In genomic region chr18:35240664-35241522, GRCh38 we compare ENCODE assay signal across 1 cellular context.
TF ChIP-seq lines count a peak whose summit lies in the region.

TSS of gene ZNF397 (plus strand) at chr18:35241034. CDS start at chr18:35242471, 1,437 bp downstream.

TF ChIP-seq in HepG2, 621 proteins besides CTCF, POLR2A, EP300 and RAD21 (continued from another document and continues in another):
- TF ChIP-seq KDM5B (CRISPR knock-in tag; IDR thresholded peaks at IDR 0.05; ENCODE audit: borderline replicate concordance) (peak; percentile 77; the same call in 1 of the 2 replicates), ZNF563 (CRISPR knock-in tag; IDR thresholded peaks at IDR 0.05) (peak; percentile 82), RORA (CRISPR knock-in tag; IDR thresholded peaks at IDR 0.05) (no peak), STAT5B (CRISPR knock-in tag; IDR thresholded peaks at IDR 0.05) (no peak), RELA (CRISPR knock-in tag; IDR thresholded peaks at IDR 0.05) (no peak), SMAD3 (CRISPR knock-in tag; IDR thresholded peaks at IDR 0.05) (0 out of 2 replicates have a peak, but pooled peaks have one; percentile 52), CREM (IDR thresholded peaks at IDR 0.05) (peak; percentile 41), CREM (CRISPR knock-in tag; IDR thresholded peaks at IDR 0.05) (no peak), GATAD1 (CRISPR knock-in tag; IDR thresholded peaks at IDR 0.05) (peak; percentile 87), TERF1 (CRISPR knock-in tag; IDR thresholded peaks at IDR 0.05) (no peak), BRF2 (CRISPR knock-in tag; IDR thresholded peaks at IDR 0.05) (peak; percentile 65; the same call in 1 of the 2 replicates), ZNF704 (CRISPR knock-in tag; IDR thresholded peaks at IDR 0.05; ENCODE audit: borderline replicate concordance) (no peak), ZNF703 (CRISPR knock-in tag; IDR thresholded peaks at IDR 0.05; ENCODE audit: borderline replicate concordance) (no peak), RFX5 (IDR thresholded peaks at IDR 0.05; ENCODE audit: low read depth, low read length) (no peak), MYC (CRISPR knock-in tag; IDR thresholded peaks at IDR 0.05; ENCODE audit: borderline replicate concordance) (peak; percentile 65), ZFY (CRISPR knock-in tag; IDR thresholded peaks at IDR 0.05) (peak; percentile 82), ZNF446 (CRISPR knock-in tag; IDR thresholded peaks at IDR 0.05) (0 out of 2 replicates have a peak, but pooled peaks have one; percentile 63), DNMT1 (CRISPR knock-in tag; IDR thresholded peaks at IDR 0.05) (no peak), ZNF331 (CRISPR knock-in tag; IDR thresholded peaks at IDR 0.05) (peak; percentile 57; the same call in 1 of the 2 replicates), TCF7 (IDR thresholded peaks at IDR 0.05; ENCODE audit: low read depth) (no peak), ZNF567 (CRISPR knock-in tag; IDR thresholded peaks at IDR 0.05; ENCODE audit: borderline replicate concordance) (no peak), CHD4 (IDR thresholded peaks at IDR 0.05; ENCODE audit: borderline replicate concordance, low read length) (no peak), ZNF549 (CRISPR knock-in tag; IDR thresholded peaks at IDR 0.05) (0 out of 2 replicates have a peak, but pooled peaks have one; percentile 21), ARID2 (CRISPR knock-in tag; IDR thresholded peaks at IDR 0.05; ENCODE audit: borderline replicate concordance) (peak; percentile 42; the same call in 1 of the 2 replicates), KAT8 (CRISPR knock-in tag; IDR thresholded peaks at IDR 0.05) (peak; percentile 96), NONO (IDR thresholded peaks at IDR 0.05) (no peak), NONO (CRISPR knock-in tag; conservative IDR thresholded peaks at IDR 0.05) (peak; percentile 75; the same call in 1 of the 2 replicates), NKX3-1 (CRISPR knock-in tag; IDR thresholded peaks at IDR 0.05) (no peak), POLR2AphosphoS5 (IDR thresholded peaks at IDR 0.05; ENCODE audit: low read depth, low read length) (peak; percentile 85), ZNF761 (CRISPR knock-in tag; conservative IDR thresholded peaks at IDR 0.05) (peak; percentile 59; the same call in 1 of the 2 replicates), AFF4 (CRISPR knock-in tag; IDR thresholded peaks at IDR 0.05) (peak; percentile 39; the same call in 1 of the 2 replicates), TEAD3 (CRISPR knock-in tag; optimal IDR thresholded peaks at IDR 0.05; ENCODE audit: borderline replicate concordance) (peak; percentile 40), BORCS8-MEF2B (CRISPR knock-in tag; IDR thresholded peaks at IDR 0.05) (peak; percentile 68; the same call in 1 of the 2 replicates), MBD4 (IDR thresholded peaks at IDR 0.05; ENCODE audit: borderline replicate concordance, low read length) (no peak), RBM22 (optimal IDR thresholded peaks at IDR 0.05; ENCODE audit: low read length) (no peak), SALL2 (CRISPR knock-in tag; IDR thresholded peaks at IDR 0.05) (peak; percentile 68; the same call in 1 of the 2 replicates), KDM5A (IDR thresholded peaks at IDR 0.05; ENCODE audit: borderline replicate concordance, low read length) (0 out of 2 replicates have a peak, but pooled peaks have one; percentile 7), GLI4 (CRISPR knock-in tag; IDR thresholded peaks at IDR 0.05; ENCODE audit: borderline replicate concordance) (peak; percentile 25; the same call in 1 of the 2 replicates), JUNB (CRISPR knock-in tag; IDR thresholded peaks at IDR 0.05; ENCODE audit: borderline replicate concordance) (no peak), ZNF839 (CRISPR knock-in tag; IDR thresholded peaks at IDR 0.05; ENCODE audit: borderline replicate concordance) (peak; percentile 69; the same call in 1 of the 2 replicates)
- TF ChIP-seq, protein P1, sequence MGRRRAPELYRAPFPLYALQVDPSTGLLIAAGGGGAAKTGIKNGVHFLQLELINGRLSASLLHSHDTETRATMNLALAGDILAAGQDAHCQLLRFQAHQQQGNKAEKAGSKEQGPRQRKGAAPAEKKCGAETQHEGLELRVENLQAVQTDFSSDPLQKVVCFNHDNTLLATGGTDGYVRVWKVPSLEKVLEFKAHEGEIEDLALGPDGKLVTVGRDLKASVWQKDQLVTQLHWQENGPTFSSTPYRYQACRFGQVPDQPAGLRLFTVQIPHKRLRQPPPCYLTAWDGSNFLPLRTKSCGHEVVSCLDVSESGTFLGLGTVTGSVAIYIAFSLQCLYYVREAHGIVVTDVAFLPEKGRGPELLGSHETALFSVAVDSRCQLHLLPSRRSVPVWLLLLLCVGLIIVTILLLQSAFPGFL (CRISPR knock-in tag; IDR thresholded peaks at IDR 0.05): no peak
- TF ChIP-seq, protein P2, sequence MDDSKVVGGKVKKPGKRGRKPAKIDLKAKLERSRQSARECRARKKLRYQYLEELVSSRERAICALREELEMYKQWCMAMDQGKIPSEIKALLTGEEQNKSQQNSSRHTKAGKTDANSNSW (CRISPR knock-in tag; IDR thresholded peaks at IDR 0.05; ENCODE audit: borderline replicate concordance): no peak
- TF ChIP-seq, protein P3, sequence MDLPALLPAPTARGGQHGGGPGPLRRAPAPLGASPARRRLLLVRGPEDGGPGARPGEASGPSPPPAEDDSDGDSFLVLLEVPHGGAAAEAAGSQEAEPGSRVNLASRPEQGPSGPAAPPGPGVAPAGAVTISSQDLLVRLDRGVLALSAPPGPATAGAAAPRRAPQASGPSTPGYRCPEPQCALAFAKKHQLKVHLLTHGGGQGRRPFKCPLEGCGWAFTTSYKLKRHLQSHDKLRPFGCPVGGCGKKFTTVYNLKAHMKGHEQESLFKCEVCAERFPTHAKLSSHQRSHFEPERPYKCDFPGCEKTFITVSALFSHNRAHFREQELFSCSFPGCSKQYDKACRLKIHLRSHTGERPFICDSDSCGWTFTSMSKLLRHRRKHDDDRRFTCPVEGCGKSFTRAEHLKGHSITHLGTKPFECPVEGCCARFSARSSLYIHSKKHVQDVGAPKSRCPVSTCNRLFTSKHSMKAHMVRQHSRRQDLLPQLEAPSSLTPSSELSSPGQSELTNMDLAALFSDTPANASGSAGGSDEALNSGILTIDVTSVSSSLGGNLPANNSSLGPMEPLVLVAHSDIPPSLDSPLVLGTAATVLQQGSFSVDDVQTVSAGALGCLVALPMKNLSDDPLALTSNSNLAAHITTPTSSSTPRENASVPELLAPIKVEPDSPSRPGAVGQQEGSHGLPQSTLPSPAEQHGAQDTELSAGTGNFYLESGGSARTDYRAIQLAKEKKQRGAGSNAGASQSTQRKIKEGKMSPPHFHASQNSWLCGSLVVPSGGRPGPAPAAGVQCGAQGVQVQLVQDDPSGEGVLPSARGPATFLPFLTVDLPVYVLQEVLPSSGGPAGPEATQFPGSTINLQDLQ (CRISPR knock-in tag; IDR thresholded peaks at IDR 0.05): no peak
- TF ChIP-seq, protein P4, sequence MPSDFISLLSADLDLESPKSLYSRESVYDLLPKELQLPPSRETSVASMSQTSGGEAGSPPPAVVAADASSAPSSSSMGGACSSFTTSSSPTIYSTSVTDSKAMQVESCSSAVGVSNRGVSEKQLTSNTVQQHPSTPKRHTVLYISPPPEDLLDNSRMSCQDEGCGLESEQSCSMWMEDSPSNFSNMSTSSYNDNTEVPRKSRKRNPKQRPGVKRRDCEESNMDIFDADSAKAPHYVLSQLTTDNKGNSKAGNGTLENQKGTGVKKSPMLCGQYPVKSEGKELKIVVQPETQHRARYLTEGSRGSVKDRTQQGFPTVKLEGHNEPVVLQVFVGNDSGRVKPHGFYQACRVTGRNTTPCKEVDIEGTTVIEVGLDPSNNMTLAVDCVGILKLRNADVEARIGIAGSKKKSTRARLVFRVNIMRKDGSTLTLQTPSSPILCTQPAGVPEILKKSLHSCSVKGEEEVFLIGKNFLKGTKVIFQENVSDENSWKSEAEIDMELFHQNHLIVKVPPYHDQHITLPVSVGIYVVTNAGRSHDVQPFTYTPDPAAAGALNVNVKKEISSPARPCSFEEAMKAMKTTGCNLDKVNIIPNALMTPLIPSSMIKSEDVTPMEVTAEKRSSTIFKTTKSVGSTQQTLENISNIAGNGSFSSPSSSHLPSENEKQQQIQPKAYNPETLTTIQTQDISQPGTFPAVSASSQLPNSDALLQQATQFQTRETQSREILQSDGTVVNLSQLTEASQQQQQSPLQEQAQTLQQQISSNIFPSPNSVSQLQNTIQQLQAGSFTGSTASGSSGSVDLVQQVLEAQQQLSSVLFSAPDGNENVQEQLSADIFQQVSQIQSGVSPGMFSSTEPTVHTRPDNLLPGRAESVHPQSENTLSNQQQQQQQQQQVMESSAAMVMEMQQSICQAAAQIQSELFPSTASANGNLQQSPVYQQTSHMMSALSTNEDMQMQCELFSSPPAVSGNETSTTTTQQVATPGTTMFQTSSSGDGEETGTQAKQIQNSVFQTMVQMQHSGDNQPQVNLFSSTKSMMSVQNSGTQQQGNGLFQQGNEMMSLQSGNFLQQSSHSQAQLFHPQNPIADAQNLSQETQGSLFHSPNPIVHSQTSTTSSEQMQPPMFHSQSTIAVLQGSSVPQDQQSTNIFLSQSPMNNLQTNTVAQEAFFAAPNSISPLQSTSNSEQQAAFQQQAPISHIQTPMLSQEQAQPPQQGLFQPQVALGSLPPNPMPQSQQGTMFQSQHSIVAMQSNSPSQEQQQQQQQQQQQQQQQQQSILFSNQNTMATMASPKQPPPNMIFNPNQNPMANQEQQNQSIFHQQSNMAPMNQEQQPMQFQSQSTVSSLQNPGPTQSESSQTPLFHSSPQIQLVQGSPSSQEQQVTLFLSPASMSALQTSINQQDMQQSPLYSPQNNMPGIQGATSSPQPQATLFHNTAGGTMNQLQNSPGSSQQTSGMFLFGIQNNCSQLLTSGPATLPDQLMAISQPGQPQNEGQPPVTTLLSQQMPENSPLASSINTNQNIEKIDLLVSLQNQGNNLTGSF (CRISPR knock-in tag; IDR thresholded peaks at IDR 0.05): peak; percentile 79; the same call in 1 of the 2 replicates
- TF ChIP-seq, protein P5, sequence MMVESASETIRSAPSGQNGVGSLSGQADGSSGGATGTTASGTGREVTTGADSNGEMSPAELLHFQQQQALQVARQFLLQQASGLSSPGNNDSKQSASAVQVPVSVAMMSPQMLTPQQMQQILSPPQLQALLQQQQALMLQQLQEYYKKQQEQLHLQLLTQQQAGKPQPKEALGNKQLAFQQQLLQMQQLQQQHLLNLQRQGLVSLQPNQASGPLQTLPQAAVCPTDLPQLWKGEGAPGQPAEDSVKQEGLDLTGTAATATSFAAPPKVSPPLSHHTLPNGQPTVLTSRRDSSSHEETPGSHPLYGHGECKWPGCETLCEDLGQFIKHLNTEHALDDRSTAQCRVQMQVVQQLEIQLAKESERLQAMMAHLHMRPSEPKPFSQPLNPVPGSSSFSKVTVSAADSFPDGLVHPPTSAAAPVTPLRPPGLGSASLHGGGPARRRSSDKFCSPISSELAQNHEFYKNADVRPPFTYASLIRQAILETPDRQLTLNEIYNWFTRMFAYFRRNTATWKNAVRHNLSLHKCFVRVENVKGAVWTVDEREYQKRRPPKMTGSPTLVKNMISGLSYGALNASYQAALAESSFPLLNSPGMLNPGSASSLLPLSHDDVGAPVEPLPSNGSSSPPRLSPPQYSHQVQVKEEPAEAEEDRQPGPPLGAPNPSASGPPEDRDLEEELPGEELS (CRISPR knock-in tag; IDR thresholded peaks at IDR 0.05): peak; percentile 59; the same call in 1 of the 2 replicates
